Comparison of ENCODE assay signal across 8 cellular contexts in genomic region chr1:35809156-35810095, GRCh38. TPM values are rescaled to one million over a fixed set of nuclear protein-coding genes. Genes with fewer than 3 reads are reported as not detected.
A peak's percentile ranks its signal among the peaks of the same experiment; 100 is the strongest.
DNase-seq lines count a peak whose midpoint lies in the region; ATAC-seq, FAIRE-seq and TF ChIP-seq lines count a peak whose summit lies in the region.

No MANE protein-coding gene starts in this region.

- H3K4me2 ChIP-seq in H9 (ENCODE audit: insufficient read depth, insufficient read length, low read length) = peak overlapping the region; percentile 76

- H3K36me3 Mint-ChIP-seq in H9 (ENCODE audit: insufficient read depth in 1 of 3, low read depth in 3 of 3) = peaks cover 0 to 2% (median 0%) of the 10 kb centered on the region in 3 experiments; a peak in 1 of 7 replicates

- H3K9ac ChIP-seq in H9 (ENCODE audit: extremely low read depth, insufficient read length, low read length) = no peak overlapping the region

- TF ChIP-seq EP300 in gastroesophageal sphincter (IDR thresholded peaks at IDR 0.05) = no peak

- H3K9me3 Mint-ChIP-seq in H9 = no peaks in the 10 kb centered on the region; a peak in 1 of 5 replicates

- H2BK15ac ChIP-seq in H9 (ENCODE audit: low read depth, low read length) = no peak overlapping the region

- H3K79me1 ChIP-seq in H9 (ENCODE audit: insufficient read depth, low read depth, low read length, poor library complexity, severe bottlenecking) = no peaks in the 10 kb centered on the region

- no peak overlapping the region for H2AFZ ChIP-seq in H9 (ENCODE audit: low read length)

- no peak overlapping the region for H4K8ac ChIP-seq in H9 (replicated peaks; ENCODE audit: insufficient read length, low read depth, low read length)

- no peak overlapping the region for H3K4ac ChIP-seq in H9 (ENCODE audit: low read depth, low read length)

- H4K91ac ChIP-seq in H9 (ENCODE audit: insufficient read length, low read depth, low read length) = no peak overlapping the region

- no peak overlapping the region for H2BK5ac ChIP-seq in H9 (ENCODE audit: insufficient read length, low read length)

- ATAC-seq in gastroesophageal sphincter = no peak
- no peak for ATAC-seq in mucosa of descending colon
- ATAC-seq in GM21381 (IDR thresholded peaks at IDR 0.05; ENCODE audit: unreplicated experiment) = no peak

- peaks cover 4% of the 10 kb centered on the region for H3K23me2 ChIP-seq in H9 (ENCODE audit: insufficient read length, low read depth, low read length, poor library complexity, severe bottlenecking)

- H4K20me1 ChIP-seq in H9 (ENCODE audit: control insufficient read depth, insufficient read depth, insufficient read length) = no peaks in the 10 kb centered on the region

- H3K27me3 ChIP-seq in H9 (ENCODE audit: insufficient read depth, low read length) (no peaks in the 10 kb centered on the region), gastroesophageal sphincter (no peaks in the 10 kb centered on the region), small intestine (ENCODE audit: control insufficient read depth in 2 of 2, insufficient read depth in 2 of 2, low read length in 2 of 2) (no peaks in the 10 kb centered on the region)

- intact Hi-C loops in mucosa of descending colon (cut with DNase I, micrococcal nuclease) = no loop called here

- H3K27ac Mint-ChIP-seq in H9 = peak overlapping the region in 2 of 3 experiments; percentile 33 to 70; a peak in 1 of 7 replicates

- no peak overlapping the region for H3K56ac ChIP-seq in H9 (ENCODE audit: insufficient read length, low read depth, low read length)

- DNase-seq in H9 (no peak), small intestine (peak; percentile 37), D341Med (ENCODE audit: low spot score) (no peak), GM19239 (ENCODE audit: insufficient read length, low spot score) (no peak), mucosa of descending colon (no peak)

- TF ChIP-seq POLR2A in gastroesophageal sphincter (IDR thresholded peaks at IDR 0.05) = no peak

- WGBS in H9 (ENCODE audit: extremely low coverage, insufficient read length, low lambda C conversion rate) = no CpG with 5 or more reads among the region's 7 CpGs
- WGBS in gastroesophageal sphincter (ENCODE audit: low coverage in 1 of 2), 2 donors = 26 to 29% methylated on average over 7 of the region's 7 CpGs
- whole genome bisulfite sequencing in small intestine, 3 donors = 9 to 39% (median 31%) methylated on average over 7 of the region's 7 CpGs

- TF ChIP-seq CTCF in H9 (conservative IDR thresholded peaks at IDR 0.05) = no peak
- TF ChIP-seq CTCF in WI38 (IDR thresholded peaks at IDR 0.05; ENCODE audit: low read depth, low read length) = no peak
- no peak for TF ChIP-seq CTCF in gastroesophageal sphincter (IDR thresholded peaks at IDR 0.05)
- TF ChIP-seq CTCF in mucosa of descending colon (IDR thresholded peaks at IDR 0.05) = no peak

- no peaks in the 10 kb centered on the region for H3K27me3 Mint-ChIP-seq in H9 (ENCODE audit: low read depth)

- no peak overlapping the region for H4K5ac ChIP-seq in H9 (ENCODE audit: insufficient read length, low read depth, low read length)

- H3K4me1 ChIP-seq in H9 (ENCODE audit: insufficient read depth, low read length) (no peaks in the 10 kb centered on the region; the same call in 1 of the 2 replicates), gastroesophageal sphincter (peaks cover 2 to 57% (median 7%) of the 10 kb centered on the region in 3 donors), small intestine (ENCODE audit: control insufficient read depth in 2 of 2, insufficient read depth in 1 of 2, low read depth in 1 of 2, low read length in 1 of 2) (no peaks in the 10 kb centered on the region), mucosa of descending colon (ENCODE audit: low read depth) (peaks cover 4% of the 10 kb centered on the region)

- peak overlapping the region; percentile 79 to 89 for H3K4me3 Mint-ChIP-seq in H9

- H3K14ac ChIP-seq in H9 (ENCODE audit: insufficient read depth, low read length) = no peak overlapping the region

- no peak overlapping the region for H3K23ac ChIP-seq in H9 (ENCODE audit: insufficient read length, low read depth, low read length)

- H3K9me3 ChIP-seq in H9 (ENCODE audit: control insufficient read depth, low read depth, low read length) = no peaks in the 10 kb centered on the region
- no peaks in the 10 kb centered on the region for H3K9me3 ChIP-seq in gastroesophageal sphincter
- H3K9me3 ChIP-seq in small intestine (ENCODE audit: control insufficient read depth, low read depth) = no peaks in the 10 kb centered on the region
- no peaks in the 10 kb centered on the region for H3K9me3 ChIP-seq in mucosa of descending colon

- H3K27ac ChIP-seq in H9 (ENCODE audit: insufficient read length, low read depth, low read length) (no peak overlapping the region), gastroesophageal sphincter (peak overlapping the region; percentile 92 to 97 (median 94)), small intestine (ENCODE audit: low read depth in 1 of 2, low read length in 1 of 2) (peak overlapping the region; percentile 87 to 90)

- H2BK120ac ChIP-seq in H9 (ENCODE audit: low read depth, low read length, poor library complexity, severe bottlenecking) = no peak overlapping the region

- peaks cover 17 to 20% of the 10 kb centered on the region in 2 experiments for H3K4me1 Mint-ChIP-seq in H9

- no peak overlapping the region for H3T11ph ChIP-seq in H9 (ENCODE audit: low read length)

- H3K36me3 ChIP-seq in gastroesophageal sphincter (no peaks in the 10 kb centered on the region), small intestine (ENCODE audit: control insufficient read depth in 2 of 2, insufficient read depth in 2 of 2, low read length in 2 of 2) (no peaks in the 10 kb centered on the region), mucosa of descending colon (ENCODE audit: low read depth) (no peaks in the 10 kb centered on the region)

- no peak overlapping the region for H3K18ac ChIP-seq in H9 (ENCODE audit: insufficient read length, low read depth, low read length)

- FAIRE-seq in small intestine (lab: Jason Lieb, UNC) (no peak), GM19239 (lab: Jason Lieb, UNC) (no peak)

- no peak overlapping the region for H2BK12ac ChIP-seq in H9 (ENCODE audit: insufficient read length, low read depth, low read length)

- H2AK5ac ChIP-seq in H9 (ENCODE audit: insufficient read length, low read length) = no peak overlapping the region

- H3K4me3 ChIP-seq in WI38 (ENCODE audit: low read depth, low read length) = peak overlapping the region; percentile 83
- peak overlapping the region; percentile 92 to 99 for H3K4me3 ChIP-seq in gastroesophageal sphincter
- H3K4me3 ChIP-seq in small intestine (ENCODE audit: low read depth in 1 of 2, low read length in 2 of 2) = peak overlapping the region in 1 of 2 donors; percentile 86
- H3K4me3 ChIP-seq in mucosa of descending colon = no peak overlapping the region

- H2BK20ac ChIP-seq in H9 (ENCODE audit: low read depth, low read length, poor library complexity, severe bottlenecking) = no peak overlapping the region

- H3K79me2 ChIP-seq in H9 (ENCODE audit: insufficient read depth, low read length) = no peaks in the 10 kb centered on the region

RNA-seq across cellular contexts. Expression of gene AGO4, which starts 1.6 kb away (rescaled TPM):
- 12.8 and 14.4 TPM in 2 replicates for total RNA-seq in H9 (2021)
- 10 to 100 TPM; 25.0 to 45.5 (median 31.1) TPM for total RNA-seq in gastroesophageal sphincter
- 1 to 10 TPM; 4.3 to 6.8 (median 5.6) TPM for polyA plus RNA-seq in small intestine
- total RNA-seq in mucosa of descending colon = 10 to 100 TPM in 2 of 3 donors, 1 to 10 TPM in 1; 9.9 to 20.0 (median 18.2) TPM

RNA-seq across cellular contexts. Expression of gene CLSPN, which starts 39.6 kb away (rescaled TPM):
- total RNA-seq in H9 (2021) = 42.4 and 43.9 TPM in 2 replicates
- under 1 TPM in 3 of 4 donors, not detected in 1; 0.08 to 0.99 (median 0.13) TPM for total RNA-seq in gastroesophageal sphincter
- polyA plus RNA-seq in small intestine = 1 to 10 TPM in 1 of 3 donors, under 1 TPM in 2; 0.27 to 3.5 (median 0.67) TPM
- 1 to 10 TPM; 1.4 to 8.6 (median 2.3) TPM for total RNA-seq in mucosa of descending colon
